In the genomic region with DNA sequence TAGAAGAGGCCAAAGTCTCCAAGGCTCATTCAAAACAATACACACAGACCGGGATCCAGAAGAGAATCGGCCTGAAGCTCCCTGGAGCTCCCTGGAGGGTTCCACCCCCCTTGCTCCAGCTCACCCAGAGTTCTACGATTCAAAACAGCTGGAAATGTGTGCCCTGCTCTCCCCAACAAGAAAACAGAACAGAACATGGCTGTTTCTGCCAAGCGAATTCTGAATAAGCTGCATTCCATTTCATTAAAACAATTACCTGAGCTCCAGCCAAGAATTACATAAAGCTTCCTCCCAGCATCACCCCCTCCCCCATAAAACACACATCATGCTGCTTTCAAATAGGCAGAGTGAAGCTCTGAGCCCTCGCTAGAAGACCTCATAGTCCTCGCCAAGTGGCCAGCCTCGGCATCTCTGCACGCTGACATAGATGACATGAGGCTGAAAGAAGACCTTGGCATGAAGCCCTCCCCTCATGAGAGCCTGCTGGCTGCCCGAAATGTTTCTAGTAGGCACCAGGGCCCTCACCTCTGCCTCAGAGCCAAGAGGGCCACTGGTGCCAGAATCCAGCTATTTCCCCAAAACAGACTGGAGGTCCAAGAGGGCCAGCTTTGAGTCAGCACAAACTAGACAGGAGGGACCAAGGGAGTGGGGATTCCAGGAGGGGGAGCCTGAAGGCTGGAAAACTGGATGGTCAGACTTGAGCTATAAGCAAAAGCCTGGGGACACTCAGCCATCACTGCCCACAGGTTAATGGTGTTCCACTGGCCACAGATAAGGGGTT, we compare ENCODE assay signal across 8 cellular contexts. TPM values are rescaled to one million over a fixed set of nuclear protein-coding genes. Genes with fewer than 3 reads are reported as not detected.
DNase-seq lines count a peak whose midpoint lies in the region; ATAC-seq and TF ChIP-seq lines count a peak whose summit lies in the region.

No MANE protein-coding gene starts in this region.

- CTCF ChIA-PET in CD8-positive, alpha-beta T cell (lab: Charles Lee) = interaction anchor here (2.0 to 13.6 kb wide), 4 partner anchors 10 to 56 kb away, joined by 8 to 193 read pairs (median 88); partner anchors contain the start of genes PXN and RPLP0

- no peak overlapping the region for H3K27ac ChIP-seq in CD8-positive, alpha-beta T cell (ENCODE audit: low read depth, low read length)
- H3K27ac ChIP-seq in SK-N-MC = peak overlapping the region; percentile 53
- H3K27ac ChIP-seq in fibroblast of lung (ENCODE audit: insufficient read depth, low read length) = peak overlapping the region; percentile 57

- peak overlapping the region; percentile 78 for H3K4me2 ChIP-seq in fibroblast of lung (ENCODE audit: extremely low read depth, insufficient read depth, low read length)

- H4K20me1 ChIP-seq in fibroblast of lung (ENCODE audit: control insufficient read depth, extremely low read depth, insufficient read depth, low read length) = no peaks in the 10 kb centered on the region

- peak overlapping the region; percentile 83 for H3K27ac Mint-ChIP-seq in CD8-positive, alpha-beta T cell
- H3K27ac Mint-ChIP-seq in neural crest cell (ENCODE audit: unreplicated experiment) = peak overlapping the region; percentile 9

- no peak overlapping the region for H3K4me3 ChIP-seq in CD8-positive, alpha-beta T cell (ENCODE audit: low read depth, low read length)
- H3K4me3 ChIP-seq in SK-N-MC (peak overlapping the region; percentile 32), fibroblast of lung (replicated peaks in 1 of 4; ENCODE audit: control extremely low read depth in 1 of 4, insufficient read depth in 1 of 4, low read depth in 3 of 4, low read length in 4 of 4) (peak overlapping the region in 1 of 4 experiments; percentile 21)

- no peaks in the 10 kb centered on the region for H3K27me3 ChIP-seq in CD8-positive, alpha-beta T cell (ENCODE audit: insufficient read depth, low read length)
- no peaks in the 10 kb centered on the region for H3K27me3 ChIP-seq in fibroblast of lung (ENCODE audit: control insufficient read depth, insufficient read depth, low read length)

- peaks cover 89% of the 10 kb centered on the region for H3K4me1 ChIP-seq in CD8-positive, alpha-beta T cell (ENCODE audit: insufficient read depth, low read length)
- peaks cover 27% of the 10 kb centered on the region for H3K4me1 ChIP-seq in fibroblast of lung (ENCODE audit: control insufficient read depth, extremely low read depth, insufficient read depth, low read length)

- no peaks in the 10 kb centered on the region for H3K36me3 ChIP-seq in CD8-positive, alpha-beta T cell (ENCODE audit: insufficient read depth, low read length)
- no peaks in the 10 kb centered on the region; the same call in 1 of the 2 replicates for H3K36me3 ChIP-seq in SK-N-MC (ENCODE audit: insufficient read depth, low read length)
- H3K36me3 ChIP-seq in fibroblast of lung (ENCODE audit: control insufficient read depth, insufficient read depth, low read length) = no peaks in the 10 kb centered on the region

- H3K79me2 ChIP-seq in fibroblast of lung (ENCODE audit: control insufficient read depth, insufficient read depth, low read length) = peaks cover 94% of the 10 kb centered on the region

- no peak for ATAC-seq in CD8-positive, alpha-beta T cell
- ATAC-seq in HG03520 (IDR thresholded peaks at IDR 0.05; ENCODE audit: unreplicated experiment) = no peak
- no peak for ATAC-seq in HG03571 (IDR thresholded peaks at IDR 0.05; ENCODE audit: unreplicated experiment)

- no peaks in the 10 kb centered on the region for H3K9me3 ChIP-seq in CD8-positive, alpha-beta T cell (ENCODE audit: low read length)
- H3K9me3 ChIP-seq in SK-N-MC (ENCODE audit: low read depth, low read length) (no peaks in the 10 kb centered on the region), fibroblast of lung (ENCODE audit: control insufficient read depth, insufficient read depth, low read depth, low read length) (no peaks in the 10 kb centered on the region)

- POLR2A ChIA-PET in CD8-positive, alpha-beta T cell (lab: Charles Lee) = interaction anchor here (0.6 to 10.7 kb wide), 6 partner anchors 8 to 56 kb away, joined by 3 to 81 read pairs (median 4); partner anchors contain the start of genes PXN, RNU4-1, RNU4-2 and RPLP0

- H3K36me3 Mint-ChIP-seq in CD8-positive, alpha-beta T cell = peaks cover 37% of the 10 kb centered on the region
- H3K36me3 Mint-ChIP-seq in neural crest cell (ENCODE audit: low read depth) = peaks cover 2% of the 10 kb centered on the region

- no peak for TF ChIP-seq CTCF in CD8-positive, alpha-beta T cell (IDR thresholded peaks at IDR 0.05)
- TF ChIP-seq CTCF in fibroblast of lung (conservative IDR thresholded peaks at IDR 0.05 in 1 of 2, IDR thresholded peaks at IDR 0.05 in 1 of 2; ENCODE audit: low read depth in 1 of 2, low read length in 2 of 2) (peak in 1 of 2 donors; percentile 14), neural crest cell (conservative IDR thresholded peaks at IDR 0.05) (no peak)

- no peak overlapping the region for H2AFZ ChIP-seq in fibroblast of lung (ENCODE audit: low read length)

- no peaks in the 10 kb centered on the region for H3K9me3 Mint-ChIP-seq in CD8-positive, alpha-beta T cell
- H3K9me3 Mint-ChIP-seq in neural crest cell = no peaks in the 10 kb centered on the region

- DNase-seq in CD8-positive, alpha-beta T cell = no peak
- DNase-seq in SK-N-MC (ENCODE audit: low read depth, low spot score) = no peak
- peak; percentile 93 to 95 for DNase-seq in fibroblast of lung (ENCODE audit: low read depth in 2 of 2)
- DNase-seq in neural crest cell (ENCODE audit: low read depth, low spot score) = no peak
- DNase-seq in NOMO-1 treated with dmso at 0.1 percent for 144 hours (lab: John Stamatoyannopoulos, UW; ENCODE audit: unreplicated experiment) = no peak
- no peak for DNase-seq in activated CD8-positive, alpha-beta memory T cell treated with anti-CD3 and anti-CD28 coated beads for 24 hours

- H3K9ac ChIP-seq in SK-N-MC (ENCODE audit: insufficient read length) = no peak overlapping the region
- no peak overlapping the region for H3K9ac ChIP-seq in fibroblast of lung (ENCODE audit: insufficient read depth, low read length)

- H3K4me1 Mint-ChIP-seq in CD8-positive, alpha-beta T cell (ENCODE audit: low read depth) = peaks cover 88% of the 10 kb centered on the region
- H3K4me1 Mint-ChIP-seq in neural crest cell = peaks cover 42% of the 10 kb centered on the region

- no peak overlapping the region for H3K4me3 Mint-ChIP-seq in CD8-positive, alpha-beta T cell
- no peak overlapping the region for H3K4me3 Mint-ChIP-seq in neural crest cell

- intact Hi-C loops in CD8-positive, alpha-beta T cell (cut with DNase I, micrococcal nuclease) = loop anchor here in 1 of 2 experiments (10.0 kb wide), 1 partner anchor 142 kb away; the partner anchor contains the start of gene RAB35

- no peaks in the 10 kb centered on the region for H3K27me3 Mint-ChIP-seq in CD8-positive, alpha-beta T cell (ENCODE audit: low read depth)
- no peaks in the 10 kb centered on the region for H3K27me3 Mint-ChIP-seq in neural crest cell (ENCODE audit: low read depth)

RNA-seq across cellular contexts. Expression of gene PXN, which starts 8.3 kb away (rescaled TPM):
- total RNA-seq in CD8-positive, alpha-beta T cell = 100 to 1,000 TPM; 170 to 171 TPM
- 9.2 and 21.5 TPM in 2 replicates for total RNA-seq in fibroblast of lung
- 31.4 and 59.3 TPM in 2 replicates for polyA plus RNA-seq in fibroblast of lung
- 84.4 and 134 TPM in 2 replicates for polyA plus RNA-seq in fibroblast of lung (2012)
- polyA minus RNA-seq in fibroblast of lung (ENCODE audit: low replicate concordance) = 413 and 630 TPM in 2 replicates
- total RNA-seq in neural crest cell = 54.5 and 61.5 TPM in 2 replicates

RNA-seq across cellular contexts. Expression of gene RNU4-2, which starts 34.5 kb away (rescaled TPM):
- 1,000 to 10,000 TPM; 6,214 to 6,704 TPM for total RNA-seq in CD8-positive, alpha-beta T cell
- total RNA-seq in fibroblast of lung (under 0.01 TPM in 2 replicates), neural crest cell (5,010 and 5,494 TPM in 2 replicates)
- under 0.01 TPM in 1 of 2 replicates, not detected in the other for polyA plus RNA-seq in fibroblast of lung
- polyA plus RNA-seq in fibroblast of lung (2012) = 55.5 and 161 TPM in 2 replicates
- polyA minus RNA-seq in fibroblast of lung (ENCODE audit: low replicate concordance) = under 0.01 TPM in 2 replicates

RNA-seq across cellular contexts. Expression of gene RNU4-1, which starts 35.8 kb away (rescaled TPM):
- total RNA-seq in CD8-positive, alpha-beta T cell = 1,000 to 10,000 TPM; 1,572 to 1,612 TPM
- total RNA-seq in fibroblast of lung (under 0.01 TPM in 2 replicates), neural crest cell (4,497 and 4,941 TPM in 2 replicates)
- not detected in 2 replicates for polyA plus RNA-seq in fibroblast of lung
- 194 and 235 TPM in 2 replicates for polyA plus RNA-seq in fibroblast of lung (2012)
- polyA minus RNA-seq in fibroblast of lung (ENCODE audit: low replicate concordance) = under 0.01 TPM in 2 replicates

RNA-seq across cellular contexts. Expression of gene SIRT4, which starts 44.9 kb away (rescaled TPM):
- total RNA-seq in CD8-positive, alpha-beta T cell = not detected
- total RNA-seq in fibroblast of lung = 2.3 and 2.5 TPM in 2 replicates
- polyA plus RNA-seq in fibroblast of lung = 0.53 and 1.2 TPM in 2 replicates
- polyA plus RNA-seq in fibroblast of lung (2012) = 0.70 and 1.2 TPM in 2 replicates
- polyA minus RNA-seq in fibroblast of lung (ENCODE audit: low replicate concordance) = not detected in 2 replicates
- 1.7 TPM in 2 replicates for total RNA-seq in neural crest cell

RNA-seq across cellular contexts. Expression of gene RPLP0, which starts 56.3 kb away (rescaled TPM):
- 1,000 to 10,000 TPM; 2,094 to 2,102 TPM for total RNA-seq in CD8-positive, alpha-beta T cell
- total RNA-seq in fibroblast of lung = 3,063 and 3,837 TPM in 2 replicates
- polyA plus RNA-seq in fibroblast of lung = 5,137 and 6,435 TPM in 2 replicates
- polyA plus RNA-seq in fibroblast of lung (2012) = 2,788 and 3,168 TPM in 2 replicates
- 5,479 and 5,944 TPM in 2 replicates for polyA minus RNA-seq in fibroblast of lung (ENCODE audit: low replicate concordance)
- 2,997 and 3,023 TPM in 2 replicates for total RNA-seq in neural crest cell

Comparison
In these comparisons a context has a peak if more than half of its experiments do, and no peak if none do; other contexts are left out.
1. DNase-seq: peak in fibroblast of lung (2 of 2); none in CD8-positive, alpha-beta T cell (0 of 7), SK-N-MC (single experiment), neural crest cell (single experiment), NOMO-1 treated with dmso at 0.1 percent for 144 hours (single experiment) and activated CD8-positive, alpha-beta memory T cell treated with anti-CD3 and anti-CD28 coated beads for 24 hours (single experiment).
2. RNA of gene RNU4-2, which starts 34.5 kb away (total RNA-seq): 6,214 to 6,704 TPM in CD8-positive, alpha-beta T cell and 5,010 to 5,494 TPM in neural crest cell; under 0.01 TPM in fibroblast of lung; every median in the first group is over 1,000 times any median in the second.
3. RNA of gene RNU4-1, which starts 35.8 kb away (total RNA-seq): 4,497 to 4,941 TPM in neural crest cell and 1,572 to 1,612 TPM in CD8-positive, alpha-beta T cell; under 0.01 TPM in fibroblast of lung; every median in the first group is over 1,000 times any median in the second.